ENCODE assay signal across 15 cellular contexts in genomic region chr5:53362521-53362941, GRCh38.
A peak's percentile ranks its signal among the peaks of the same experiment; 100 is the strongest.
DNase-seq lines count a peak whose midpoint lies in the region; ATAC-seq, FAIRE-seq and TF ChIP-seq lines count a peak whose summit lies in the region.
"Had no signal": no experiment of that assay in that cellular context is flagged by ENCODE, and none has a peak within 500 bp of the region (broad histone marks: within the 10 kb centered on the region; RNA-seq: fewer than 3 reads in every experiment).

No MANE protein-coding gene starts in this region.

- DNase-seq in Calu3 (peak; percentile 60), RCC 7860 (ENCODE audit: low spot score) (peak; percentile 81), epithelial cell of prostate (ENCODE audit: low read depth, low spot score) (peak; percentile 98), omental fat pad (ENCODE audit: low spot score) (no peak), NCI-H2227 treated with DMSO at 0.1 percent for 48 hours (lab: John Stamatoyannopoulos, UW) (no peak), activated gamma-delta T cell (lab: John Stamatoyannopoulos, UW) (no peak), OCI-M1 (lab: John Stamatoyannopoulos, UW) (no peak)
- DNase-seq: activated CD4-positive, alpha-beta T cell treated with anti-CD3 and anti-CD28 coated beads, Interleukin-2, amount 50 U/mL, for 48 hours; activated naive CD4-positive, alpha-beta T cell treated with anti-CD3 and anti-CD28 coated beads, Interleukin-2, amount 10 ng/mL, durations not matched to agents 7 days and 5 days; pancreas; upper lobe of left lung had no signal

- peaks cover 3% of the 10 kb centered on the region for H3K9me3 Mint-ChIP-seq in Calu3 (ENCODE audit: low read depth, unreplicated experiment)

- H3K27ac Mint-ChIP-seq in Calu3 (ENCODE audit: unreplicated experiment), result peak overlapping the region; percentile 99
- H3K27ac Mint-ChIP-seq: activated naive CD4-positive, alpha-beta T cell treated with anti-CD3 and anti-CD28 coated beads, Interleukin-2, amount 10 ng/mL, durations not matched to agents 7 days and 5 days had no signal

- ATAC-seq in omental fat pad (ENCODE audit: low FRiP score) (peak; percentile 96), HG03196 (IDR thresholded peaks at IDR 0.05; ENCODE audit: unreplicated experiment) (no peak)

- TF ChIP-seq CTCF in Calu3 (IDR thresholded peaks at IDR 0.05; ENCODE audit: unreplicated experiment) (no peak), omental fat pad (IDR thresholded peaks at IDR 0.05) (no peak)

- BruUV-seq in Calu3 (replicated peaks; lab: Mats Ljungman, UMichigan), result no TSS peak

- intact Hi-C loops in Calu3 (cut with micrococcal nuclease; ENCODE audit: unreplicated experiment), result loop anchor here (1.0 to 10.0 kb wide), 5 partner anchors 40 to 188 kb away; no protein-coding TSS in a partner anchor

- peak; percentile 75 for FAIRE-seq in RCC 7860 (lab: Jason Lieb, UNC)
- FAIRE-seq: endometrium, GM18507, pancreas had no signal

- CTCF ChIA-PET in Calu3 (lab: Charles Lee), result no interaction called here

- H3K4me1 Mint-ChIP-seq in Calu3 (ENCODE audit: low read depth, unreplicated experiment), result peaks cover 71% of the 10 kb centered on the region
- H3K4me1 Mint-ChIP-seq: activated naive CD4-positive, alpha-beta T cell treated with anti-CD3 and anti-CD28 coated beads, Interleukin-2, amount 10 ng/mL, durations not matched to agents 7 days and 5 days had no signal

- peak overlapping the region; percentile 100 for H3K27ac ChIP-seq in epithelial cell of prostate
- H3K27ac ChIP-seq: pancreas, SK-N-MC had no signal

- no peaks in the 10 kb centered on the region for H3K27me3 Mint-ChIP-seq in Calu3 (ENCODE audit: unreplicated experiment)
- H3K27me3 Mint-ChIP-seq: activated naive CD4-positive, alpha-beta T cell treated with anti-CD3 and anti-CD28 coated beads, Interleukin-2, amount 10 ng/mL, durations not matched to agents 7 days and 5 days had no signal

- H3K4me3 Mint-ChIP-seq in Calu3 (ENCODE audit: low read depth, unreplicated experiment), result no peak overlapping the region
- H3K4me3 Mint-ChIP-seq: activated naive CD4-positive, alpha-beta T cell treated with anti-CD3 and anti-CD28 coated beads, Interleukin-2, amount 10 ng/mL, durations not matched to agents 7 days and 5 days had no signal

- H3K36me3 Mint-ChIP-seq in Calu3 (ENCODE audit: insufficient read depth, unreplicated experiment), result peaks cover 40% of the 10 kb centered on the region
- H3K36me3 Mint-ChIP-seq: activated naive CD4-positive, alpha-beta T cell treated with anti-CD3 and anti-CD28 coated beads, Interleukin-2, amount 10 ng/mL, durations not matched to agents 7 days and 5 days had no signal

Comparison
In these comparisons a context has a peak if more than half of its experiments do, and no peak if none do; other contexts are left out.
1. DNase-seq: peak in Calu3 (single experiment), RCC 7860 (single experiment) and epithelial cell of prostate (single experiment); none in omental fat pad (single experiment), NCI-H2227 treated with DMSO at 0.1 percent for 48 hours (single experiment), activated gamma-delta T cell (single experiment) and OCI-M1 (single experiment).